Comparison of ENCODE assay signal across 7 cellular contexts in the genomic region with DNA sequence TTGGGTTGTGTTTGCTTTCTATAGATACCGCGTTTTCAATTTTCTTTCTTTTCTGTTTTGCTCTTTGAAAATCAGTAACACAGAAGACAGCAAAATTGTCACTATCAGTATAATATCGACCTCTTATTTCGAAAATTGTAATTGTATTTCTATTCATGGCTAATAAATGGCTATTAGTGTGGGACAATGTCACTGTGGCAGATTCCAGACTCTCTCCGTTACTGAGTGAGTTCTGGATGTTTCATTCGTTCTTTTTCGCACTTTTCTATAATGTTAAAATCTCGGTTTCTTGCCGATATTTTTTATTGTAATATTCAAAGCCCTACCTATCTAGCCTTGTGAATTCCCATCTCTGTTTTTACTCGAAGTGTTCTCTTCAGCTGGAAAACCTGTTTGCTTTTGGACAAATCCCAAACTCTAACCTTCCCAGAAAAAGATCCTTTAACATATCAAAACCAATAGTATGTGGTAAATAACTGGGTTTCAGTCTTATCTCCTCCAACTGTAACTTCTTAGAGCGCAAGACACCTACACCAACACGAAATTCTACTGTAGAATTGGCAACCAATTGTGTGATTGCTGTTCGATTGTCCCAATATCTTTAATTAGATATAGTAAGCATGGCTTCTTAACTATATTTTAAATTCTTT. TPM values are rescaled to one million over a fixed set of nuclear protein-coding genes. Genes with fewer than 3 reads are reported as not detected.
DNase-seq lines count a peak whose midpoint lies in the region; ATAC-seq and TF ChIP-seq lines count a peak whose summit lies in the region.

No MANE protein-coding gene starts in this region.

- peak overlapping the region; percentile 99 for H3K27ac Mint-ChIP-seq in memory B cell

- peak in 1 of 7 experiments; percentile 1 for TF ChIP-seq CTCF in body of pancreas (IDR thresholded peaks at IDR 0.05)

- DNase-seq in HS-27A (ENCODE audit: low read depth): peak; percentile 9
- DNase-seq in body of pancreas: no peak
- DNase-seq in memory B cell (ENCODE audit: low spot score in 2 of 2): no peak
- DNase-seq in aorta: no peak
- DNase-seq in AG08396 (ENCODE audit: low spot score): no peak

- no peaks in the 10 kb centered on the region for H3K9me3 ChIP-seq in body of pancreas
- H3K9me3 ChIP-seq in aorta (ENCODE audit: control insufficient read depth, low read length): no peaks in the 10 kb centered on the region

- H3K4me1 Mint-ChIP-seq in memory B cell: peaks cover 28% of the 10 kb centered on the region

- H3K36me3 Mint-ChIP-seq in memory B cell: peaks cover 3% of the 10 kb centered on the region

- H3K4me3 ChIP-seq in body of pancreas: peak overlapping the region; percentile 2 to 30
- peak overlapping the region; percentile 59 to 92 for H3K4me3 ChIP-seq in aorta (ENCODE audit: low read length in 2 of 2)

- H3K27me3 ChIP-seq in body of pancreas: no peaks in the 10 kb centered on the region
- H3K27me3 ChIP-seq in aorta (ENCODE audit: control insufficient read depth in 1 of 2, insufficient read depth in 2 of 2, low read length in 1 of 2): no peaks in the 10 kb centered on the region

- peaks cover 5% of the 10 kb centered on the region for H3K4me1 ChIP-seq in body of pancreas
- no peaks in the 10 kb centered on the region for H3K4me1 ChIP-seq in aorta (ENCODE audit: control insufficient read depth in 1 of 2, insufficient read depth in 2 of 2, low read length in 2 of 2)

- WGBS in body of pancreas, 2 donors: 0% methylated on average over 13 of the region's 13 CpGs
- 1% methylated on average over 13 of the region's 13 CpGs for WGBS in aorta, 2 donors

- ATAC-seq in GM18858 (IDR thresholded peaks at IDR 0.05; ENCODE audit: unreplicated experiment) (peak; percentile 2), body of pancreas (peak; percentile 1), memory B cell (ENCODE audit: low read depth) (peak; percentile 1), aorta (ENCODE audit: low FRiP score) (no peak), GM21526 (IDR thresholded peaks at IDR 0.05; ENCODE audit: low FRiP score, unreplicated experiment) (no peak)

- no peak for TF ChIP-seq POLR2A in body of pancreas (IDR thresholded peaks at IDR 0.05)

- H3K9me3 Mint-ChIP-seq in memory B cell: peaks cover 3% of the 10 kb centered on the region

- peak overlapping the region; percentile 90 for H3K4me3 Mint-ChIP-seq in memory B cell

- H3K36me3 ChIP-seq in body of pancreas (replicated peaks in 1 of 2; ENCODE audit: insufficient read depth in 1 of 2, low read depth in 2 of 2): no peaks in the 10 kb centered on the region
- H3K36me3 ChIP-seq in aorta (ENCODE audit: control insufficient read depth in 1 of 2, insufficient read depth in 2 of 2, low read length in 1 of 2): no peaks in the 10 kb centered on the region

- H3K27ac ChIP-seq in body of pancreas (peak overlapping the region in 3 of 4 donors; percentile 82 to 90 (median 87)), aorta (ENCODE audit: low read depth in 1 of 2, low read length in 2 of 2) (no peak overlapping the region)

- intact Hi-C loops in body of pancreas (cut with DNase I): no loop called here
- intact Hi-C loops in aorta (cut with DNase I): loop anchor here (5.0 to 10.0 kb wide), 3 partner anchors 219 to 369 kb away; a partner anchor contains a TSS

- no peaks in the 10 kb centered on the region for H3K27me3 Mint-ChIP-seq in memory B cell

RNA-seq across cellular contexts. Expression of a gene that starts 6.0 kb away (rescaled TPM):
- 10 to 100 TPM; 19.8 to 28.5 TPM for total RNA-seq in body of pancreas
- 100 to 1,000 TPM; 101 to 148 TPM for total RNA-seq in aorta
- polyA plus RNA-seq in aorta: 10 to 100 TPM; 21.7 to 58.8 TPM

Comparison
In these comparisons a context has a peak if more than half of its experiments do, and no peak if none do; other contexts are left out.
1. ATAC-seq: peak in GM18858 (single experiment), body of pancreas (single experiment) and memory B cell (single experiment); none in aorta (single experiment) and GM21526 (single experiment).
2. H3K27ac ChIP-seq: peak in body of pancreas (3 of 4); none in aorta (0 of 2).